Comparison of ENCODE assay signal across 1 cellular context in genomic region chr16:2799205-2799851, GRCh38.
TF ChIP-seq lines count a peak whose summit lies in the region.

No MANE protein-coding gene starts in this region.

TF ChIP-seq in HepG2, 621 proteins besides CTCF, POLR2A, EP300 and RAD21:
- TF ChIP-seq GTF3A (CRISPR knock-in tag; conservative IDR thresholded peaks at IDR 0.05) (no peak), CEBPB (IDR thresholded peaks at IDR 0.05; ENCODE audit: borderline replicate concordance, low read depth, low read length) (peak; percentile 68; the same call in 1 of the 2 replicates), ZNF75D (CRISPR knock-in tag; IDR thresholded peaks at IDR 0.05; ENCODE audit: borderline replicate concordance) (no peak), KDM1A (CRISPR knock-in tag; IDR thresholded peaks at IDR 0.05) (no peak), ZNF432 (CRISPR knock-in tag; IDR thresholded peaks at IDR 0.05; ENCODE audit: borderline replicate concordance) (no peak), PHF8 (CRISPR knock-in tag; IDR thresholded peaks at IDR 0.05) (no peak), ZFP36 (IDR thresholded peaks at IDR 0.05; ENCODE audit: borderline replicate concordance, low read depth, low read length, partially characterized antibody) (no peak), HNRNPK (IDR thresholded peaks at IDR 0.05; ENCODE audit: low read depth, low read length, poor library complexity, severe bottlenecking) (no peak), MED1 (CRISPR knock-in tag; IDR thresholded peaks at IDR 0.05) (no peak), CBFB (CRISPR knock-in tag; IDR thresholded peaks at IDR 0.05) (no peak), CEBPG (CRISPR knock-in tag; IDR thresholded peaks at IDR 0.05) (0 out of 2 replicates have a peak, but pooled peaks have one; percentile 25), CBX5 (CRISPR knock-in tag; IDR thresholded peaks at IDR 0.05; ENCODE audit: borderline replicate concordance) (no peak)
